Comparison of ENCODE assay signal across 8 cellular contexts in the genomic region with DNA sequence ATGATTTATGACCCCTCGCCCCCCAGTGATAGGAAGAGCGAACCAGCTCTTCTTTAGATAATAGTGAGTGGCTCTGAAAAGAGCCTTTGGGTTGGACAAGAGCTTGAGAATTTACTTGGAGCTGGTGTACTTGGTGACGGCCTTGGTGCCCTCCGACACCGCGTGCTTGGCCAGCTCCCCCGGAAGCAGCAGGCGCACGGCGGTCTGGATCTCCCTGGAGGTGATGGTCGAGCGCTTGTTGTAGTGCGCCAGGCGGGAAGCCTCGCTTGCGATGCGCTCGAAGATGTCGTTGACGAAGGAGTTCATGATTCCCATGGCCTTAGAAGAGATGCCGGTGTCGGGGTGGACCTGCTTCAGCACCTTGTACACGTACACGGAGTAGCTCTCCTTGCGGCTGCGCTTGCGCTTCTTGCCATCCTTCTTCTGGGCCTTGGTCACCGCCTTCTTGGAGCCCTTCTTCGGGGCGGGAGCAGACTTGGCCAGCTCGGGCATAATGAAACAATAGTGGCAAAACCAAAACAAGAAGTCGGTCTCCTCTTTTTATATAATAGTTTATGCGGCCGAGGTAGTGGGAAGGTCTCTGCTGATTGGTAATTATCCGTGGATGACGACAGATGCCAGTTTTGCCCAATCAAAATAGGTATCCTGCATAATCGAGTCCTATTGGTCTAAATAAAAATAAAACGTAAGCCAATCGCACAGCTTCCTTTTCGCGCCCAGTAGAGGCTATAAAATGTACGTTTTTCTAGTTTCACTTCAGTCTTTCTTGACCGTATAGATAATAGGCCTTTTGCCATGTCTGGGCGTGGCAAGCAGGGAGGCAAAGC.
DNase-seq lines count a peak whose midpoint lies in the region; ATAC-seq and TF ChIP-seq lines count a peak whose summit lies in the region.
"Not testable (repeated sequence)": the region's sequence is repeated elsewhere in the genome, so short reads cannot be mapped to it uniquely, and the experiment has no call there.

No MANE protein-coding gene starts in this region.

- POLR2A ChIA-PET in Caco-2 (lab: Charles Lee), result interaction anchor here (0.5 to 4.8 kb wide), 25 partner anchors 11 to 1683 kb away, joined by 3 to 114 read pairs (median 6); a partner anchor contains a TSS
- POLR2A ChIA-PET in activated CD4-positive, alpha-beta memory T cell treated with anti-CD3 and anti-CD28 coated beads, Interleukin-2, amount 10 ng/mL, durations not matched to agents 7 days and 5 days (lab: Charles Lee), result interaction anchor here (0.7 to 11.2 kb wide), 56 partner anchors 10 to 1786 kb away, joined by 3 to 1218 read pairs (median 10); a partner anchor contains a TSS

- WGBS in lower leg skin, 2 donors, result 0 to 1% methylated on average over 39 to 44 of the region's 44 CpGs

- TSS peak; percentile 95 for BruUV-seq in Caco-2 (replicated peaks; lab: Mats Ljungman, UMichigan)

- not testable (repeated sequence) for H3K9me3 Mint-ChIP-seq in Caco-2 (ENCODE audit: unreplicated experiment); activated CD4-positive, alpha-beta memory T cell treated with anti-CD3 and anti-CD28 coated beads, Interleukin-2, amount 10 ng/mL, durations not matched to agents 7 days and 5 days

- H3K27ac ChIP-seq in HL-60 (replicated peaks), result peak overlapping the region; percentile 97

- CTCF ChIA-PET in Caco-2 (lab: Charles Lee), result interaction anchor here (0.5 to 1.5 kb wide), 5 partner anchors 11 to 681 kb away, joined by 3 to 17 read pairs (median 4); a partner anchor contains a TSS
- CTCF ChIA-PET in activated CD4-positive, alpha-beta memory T cell treated with anti-CD3 and anti-CD28 coated beads, Interleukin-2, amount 10 ng/mL, durations not matched to agents 7 days and 5 days (lab: Charles Lee), result interaction anchor here (1.0 to 10.3 kb wide), 14 partner anchors 10 to 661 kb away, joined by 3 to 86 read pairs (median 5); a partner anchor contains a TSS

- H3K4me3 Mint-ChIP-seq in Caco-2 (ENCODE audit: unreplicated experiment), result peak overlapping the region; percentile 87
- peak overlapping the region; percentile 85 for H3K4me3 Mint-ChIP-seq in activated CD4-positive, alpha-beta memory T cell treated with anti-CD3 and anti-CD28 coated beads, Interleukin-2, amount 10 ng/mL, durations not matched to agents 7 days and 5 days

- ATAC-seq in GM21381 (IDR thresholded peaks at IDR 0.05; ENCODE audit: unreplicated experiment), result peak; percentile 57

- peaks cover 64% of the 10 kb centered on the region for H3K36me3 Mint-ChIP-seq in Caco-2 (ENCODE audit: insufficient read depth, unreplicated experiment)
- H3K36me3 Mint-ChIP-seq in activated CD4-positive, alpha-beta memory T cell treated with anti-CD3 and anti-CD28 coated beads, Interleukin-2, amount 10 ng/mL, durations not matched to agents 7 days and 5 days (ENCODE audit: low read depth), result peaks cover 15% of the 10 kb centered on the region

- peak overlapping the region; percentile 97 for H3K27ac Mint-ChIP-seq in Caco-2 (ENCODE audit: unreplicated experiment)
- H3K27ac Mint-ChIP-seq in activated CD4-positive, alpha-beta memory T cell treated with anti-CD3 and anti-CD28 coated beads, Interleukin-2, amount 10 ng/mL, durations not matched to agents 7 days and 5 days, result peak overlapping the region; percentile 99

- H3K9me3 ChIP-seq in Caco-2, result not testable (repeated sequence)

- peak; percentile 89 to 92 for DNase-seq in Caco-2
- peak; percentile 93 to 95 for DNase-seq in HL-60 (ENCODE audit: low read depth in 1 of 2, low spot score in 1 of 2)
- peak; percentile 66 for DNase-seq in NK-92 treated with Interleukin-12 subunit alpha and Interleukin-12 subunit beta, amount 100 ng/mL, for 24 hours (lab: John Stamatoyannopoulos, UW)
- DNase-seq in activated CD4-positive, alpha-beta memory T cell treated with anti-CD3 and anti-CD28 coated beads, Interleukin-2, amount 10 ng/mL, durations not matched to agents 7 days and 5 days, result peak; percentile 81
- DNase-seq in effector CD4-positive, alpha-beta T cell, result peak; percentile 61
- peak; percentile 87 to 93 for DNase-seq in lower leg skin (ENCODE audit: low spot score in 2 of 2)
- DNase-seq in stimulated activated CD4-positive, alpha-beta T cell treated with anti-CD3 and anti-CD28 coated beads, Interleukin-4, amount 100 ng/mL, for 48 hours (ENCODE audit: low read depth in 2 of 2), result peak; percentile 43 to 55

- H3K4me1 Mint-ChIP-seq in Caco-2 (ENCODE audit: low read depth, unreplicated experiment), result peaks cover 25% of the 10 kb centered on the region
- peaks cover 42% of the 10 kb centered on the region for H3K4me1 Mint-ChIP-seq in activated CD4-positive, alpha-beta memory T cell treated with anti-CD3 and anti-CD28 coated beads, Interleukin-2, amount 10 ng/mL, durations not matched to agents 7 days and 5 days

- TF ChIP-seq CTCF in Caco-2 (IDR thresholded peaks at IDR 0.05; ENCODE audit: insufficient read depth in 1 of 2, low read depth in 1 of 2, low read length in 1 of 2, severe bottlenecking in 1 of 2, unreplicated experiment in 1 of 2); HL-60 (IDR thresholded peaks at IDR 0.05; ENCODE audit: insufficient read depth, low read length); lower leg skin (IDR thresholded peaks at IDR 0.05): not testable (repeated sequence)

- H3K4me1 ChIP-seq in Caco-2, result peaks cover 16% of the 10 kb centered on the region

- H3K27me3 Mint-ChIP-seq in Caco-2 (ENCODE audit: insufficient read depth, unreplicated experiment); activated CD4-positive, alpha-beta memory T cell treated with anti-CD3 and anti-CD28 coated beads, Interleukin-2, amount 10 ng/mL, durations not matched to agents 7 days and 5 days: not testable (repeated sequence)

- TF ChIP-seq POLR2A in lower leg skin (IDR thresholded peaks at IDR 0.05), result not testable (repeated sequence)

- not testable (repeated sequence) for H3K27me3 ChIP-seq in Caco-2 (replicated peaks; ENCODE audit: control insufficient read depth, insufficient read depth, low read length); HL-60 (ENCODE audit: insufficient read depth, poor library complexity, severe bottlenecking)

- not testable (repeated sequence) for H3K36me3 ChIP-seq in Caco-2 (ENCODE audit: control insufficient read depth, insufficient read depth, low read length)

- H3K4me3 ChIP-seq in Caco-2 (ENCODE audit: low read depth, low read length) (peak overlapping the region; percentile 43), HL-60 (replicated peaks; ENCODE audit: insufficient read depth, low read length) (peak overlapping the region; percentile 51), lower leg skin (ENCODE audit: low read depth, poor library complexity, severe bottlenecking) (peak overlapping the region; percentile 47)

- intact Hi-C loops in Caco-2 (cut with micrococcal nuclease; ENCODE audit: unreplicated experiment), result loop anchor here (1.0 to 5.0 kb wide), 4 partner anchors 87 to 1610 kb away; a partner anchor contains a TSS
- intact Hi-C loops in lower leg skin (cut with DNase I; ENCODE audit: low total_unique reads), result not testable (repeated sequence)

Comparison
In these comparisons a context has a peak if more than half of its experiments do, and no peak if none do; other contexts are left out.
1. Peak in every context shown above with its lines: DNase-seq, ATAC-seq, H3K4me3 ChIP-seq and H3K27ac ChIP-seq.